In genomic region chr13:21920802-21921201, GRCh38 we compare ENCODE assay signal across 2 cellular contexts.
A peak's percentile ranks its signal among the peaks of the same experiment; 100 is the strongest.
DNase-seq lines count a peak whose midpoint lies in the region; TF ChIP-seq lines count a peak whose summit lies in the region.
"Not testable (repeated sequence)": the region's sequence is repeated elsewhere in the genome, so short reads cannot be mapped to it uniquely, and the experiment has no call there.

No MANE protein-coding gene starts in this region.

- WGBS in mesenchymal stem cell: 95% methylated on average over 31 of the region's 31 CpGs
- WGBS in testis, 2 donors: 75% methylated on average over 27 of the region's 31 CpGs; no CpG with 5 or more reads in 1 of the 2 donors

- peak overlapping the region in 1 of 2 experiments; percentile 26 for H3K4me3 ChIP-seq in mesenchymal stem cell (ENCODE audit: insufficient read depth in 1 of 2, low read depth in 1 of 2, low read length in 2 of 2)
- peak overlapping the region; percentile 21 to 35 for H3K4me3 ChIP-seq in testis

- H2BK12ac ChIP-seq in mesenchymal stem cell (ENCODE audit: low read length in 2 of 2): not testable (repeated sequence)

- not testable (repeated sequence) for H3K27ac ChIP-seq in mesenchymal stem cell (ENCODE audit: low read length, poor library complexity, severe bottlenecking); testis

- H4K91ac ChIP-seq in mesenchymal stem cell (ENCODE audit: low read length): peak overlapping the region; percentile 16

- H3K9ac ChIP-seq in mesenchymal stem cell (ENCODE audit: low read length): not testable (repeated sequence)

- intact Hi-C loops in testis (cut with DNase I; ENCODE audit: low total_unique reads): not testable (repeated sequence)

- not testable (repeated sequence) for H3K14ac ChIP-seq in mesenchymal stem cell (ENCODE audit: low read length in 2 of 2)

- not testable (repeated sequence) for H3K9me3 ChIP-seq in mesenchymal stem cell (ENCODE audit: control insufficient read depth, low read length); testis

- H2AFZ ChIP-seq in mesenchymal stem cell (ENCODE audit: low read depth, low read length): not testable (repeated sequence)

- H2BK5ac ChIP-seq in mesenchymal stem cell (ENCODE audit: low read depth, low read length, poor library complexity, severe bottlenecking): not testable (repeated sequence)

- not testable (repeated sequence) for H3K4ac ChIP-seq in mesenchymal stem cell (ENCODE audit: low read depth in 1 of 2, low read length in 2 of 2)

- not testable (repeated sequence) for H3K4me2 ChIP-seq in mesenchymal stem cell (ENCODE audit: low read length, poor library complexity, severe bottlenecking)

- not testable (repeated sequence) for DNase-seq in mesenchymal stem cell
- DNase-seq in testis: peak; percentile 38

- not testable (repeated sequence) for H2AK5ac ChIP-seq in mesenchymal stem cell (ENCODE audit: low read length, severe bottlenecking)

- not testable (repeated sequence) for H2BK120ac ChIP-seq in mesenchymal stem cell (ENCODE audit: low read depth, low read length)

- not testable (repeated sequence) for H3K4me1 ChIP-seq in mesenchymal stem cell (ENCODE audit: control insufficient read depth, insufficient read depth, low read depth, low read length); testis

- H2BK15ac ChIP-seq in mesenchymal stem cell (ENCODE audit: low read depth, poor library complexity, severe bottlenecking): not testable (repeated sequence)

- TF ChIP-seq POLR2A in testis (IDR thresholded peaks at IDR 0.05): not testable (repeated sequence)

- H3K27me3 ChIP-seq in mesenchymal stem cell (ENCODE audit: control insufficient read depth in 1 of 2, insufficient read depth in 1 of 2, low read length in 2 of 2): peaks cover 0 to 10% of the 10 kb centered on the region in 2 experiments
- H3K27me3 ChIP-seq in testis: not testable (repeated sequence)

- not testable (repeated sequence) for H3K36me3 ChIP-seq in mesenchymal stem cell (ENCODE audit: control insufficient read depth in 1 of 2, insufficient read depth in 2 of 2, low read depth in 1 of 2, low read length in 2 of 2); testis (ENCODE audit: low read depth, missing control alignments)

- not testable (repeated sequence) for H3K23ac ChIP-seq in mesenchymal stem cell (ENCODE audit: low read length in 2 of 2)

- not testable (repeated sequence) for H4K8ac ChIP-seq in mesenchymal stem cell (ENCODE audit: low read length)

- H3K79me1 ChIP-seq in mesenchymal stem cell (replicated peaks; ENCODE audit: low read length, poor library complexity, severe bottlenecking): not testable (repeated sequence)

- not testable (repeated sequence) for H3K18ac ChIP-seq in mesenchymal stem cell (ENCODE audit: low read depth in 1 of 2, low read length in 2 of 2)

- TF ChIP-seq CTCF in testis (IDR thresholded peaks at IDR 0.05): not testable (repeated sequence)
